1 cellular context compared by ENCODE assay signal in the genomic region with DNA sequence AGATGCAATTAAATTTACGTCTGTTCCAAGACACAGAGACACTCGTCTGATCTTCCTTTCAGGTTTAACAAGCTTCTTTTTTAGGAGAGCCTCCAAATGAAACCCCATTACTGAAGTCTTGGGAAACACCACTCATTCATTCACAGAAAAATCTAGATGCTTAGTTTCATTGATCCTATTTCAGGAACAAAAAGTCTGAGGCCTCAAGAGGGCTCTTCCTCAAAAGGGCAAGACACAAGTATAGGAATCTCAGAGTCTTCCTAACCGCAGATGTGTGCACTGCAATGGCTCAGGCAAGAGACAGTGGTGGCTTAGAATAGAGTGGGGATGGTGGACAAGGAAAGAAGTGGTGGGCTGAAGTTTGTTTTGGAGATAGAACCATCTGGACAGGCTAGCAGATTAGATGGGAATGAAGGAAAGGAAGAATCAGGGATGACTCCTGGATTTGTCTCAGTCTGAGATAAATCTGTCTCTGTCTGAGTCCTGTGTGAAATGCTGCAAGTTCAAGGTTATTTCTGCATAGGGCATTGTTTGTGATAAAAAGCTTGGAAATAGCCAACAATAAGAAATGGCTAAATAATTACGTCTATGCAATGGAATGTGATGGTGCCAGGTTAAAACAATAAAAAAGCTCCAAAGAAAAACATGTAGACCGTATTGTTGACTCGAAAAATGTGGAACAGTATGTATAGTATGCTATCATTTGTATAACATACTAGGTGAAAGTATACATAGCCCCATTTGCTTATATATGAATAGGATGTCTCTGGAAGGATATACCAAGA.
TF ChIP-seq lines count a peak whose summit lies in the region.

No MANE protein-coding gene starts in this region.

TF ChIP-seq in endothelial cell of umbilical vein, 7 proteins besides CTCF, POLR2A, EP300 and RAD21:
- TF ChIP-seq POLR2AphosphoS5 (IDR thresholded peaks at IDR 0.05; ENCODE audit: insufficient read depth, low read depth, low read length), result no peak
- TF ChIP-seq JUN (IDR thresholded peaks at IDR 0.05; ENCODE audit: borderline replicate concordance, insufficient read depth, insufficient read length, low read depth), result peak; percentile 92
- TF ChIP-seq GATA2 (IDR thresholded peaks at IDR 0.05; ENCODE audit: insufficient read depth, insufficient read length, low read depth, low read length), result peak; percentile 37
